23 cellular contexts compared by ENCODE assay signal in genomic region chr4:143234153-143234552, GRCh38.
"Had no signal": no experiment of that assay in that cellular context is flagged by ENCODE, and none has a peak within 500 bp of the region (broad histone marks: within the 10 kb centered on the region; RNA-seq: fewer than 3 reads in every experiment).

No MANE protein-coding gene starts in this region.

- H3K9me3 ChIP-seq: esophagus squamous epithelium, gastrocnemius medialis, heart left ventricle, sigmoid colon, testis, tibial artery had no signal

- H3K4me3 ChIP-seq: esophagus squamous epithelium, gastrocnemius medialis, heart left ventricle, hepatocyte, lung, neural progenitor cell, sigmoid colon, testis, tibial artery had no signal

- H3K36me3 ChIP-seq: esophagus squamous epithelium, gastrocnemius medialis, heart left ventricle, neural progenitor cell, sigmoid colon, tibial artery had no signal

- ATAC-seq: effector memory CD8-positive, alpha-beta T cell; gastrocnemius medialis; heart left ventricle; left lobe of liver; naive thymus-derived CD4-positive, alpha-beta T cell; stimulated activated memory B cell treated with anti-CD40 and anti-IgM and Interleukin-4, amounts not matched to agents 10 μg/mL and 1 μg/mL and 100 μg/mL, for 72 hours; stimulated activated naive CD8-positive, alpha-beta T cell treated with anti-CD3 and anti-CD28 coated beads, Interleukin-15, Interleukin-2, amounts not matched to agents 100 U/mL and 50 U/mL, for 24 hours had no signal

- DNase-seq: cortex of kidney; effector memory CD8-positive, alpha-beta T cell; erythroblast; esophagus squamous epithelium; foreskin fibroblast; gastrocnemius medialis; heart left ventricle; kidney; midbrain; naive thymus-derived CD4-positive, alpha-beta T cell; sigmoid colon; stimulated activated CD4-positive, alpha-beta T cell treated with anti-CD3 and anti-CD28 coated beads, Interleukin-2, amount 100 ng/mL, for 24 hours; stimulated activated CD4-positive, alpha-beta T cell treated with anti-CD3 and anti-CD28 coated beads, Interleukin-4, amount 100 ng/mL, for 24 hours; stimulated activated naive CD8-positive, alpha-beta T cell treated with anti-CD3 and anti-CD28 coated beads, Interleukin-15, Interleukin-2, amounts not matched to agents 100 U/mL and 50 U/mL, for 24 hours; substantia nigra; testis; tibial artery had no signal

- H3K4me2 ChIP-seq: hepatocyte, neural progenitor cell had no signal

- H3K4me1 ChIP-seq: esophagus squamous epithelium, gastrocnemius medialis, heart left ventricle, parathyroid adenoma, testis, tibial artery had no signal

- H2AFZ ChIP-seq: hepatocyte, neural progenitor cell, parathyroid adenoma had no signal

- H3K27me3 ChIP-seq: esophagus squamous epithelium, gastrocnemius medialis, heart left ventricle, hepatocyte, neural progenitor cell, sigmoid colon, testis, tibial artery had no signal

- H3K9ac ChIP-seq: neural progenitor cell, parathyroid adenoma had no signal

- H3K27ac ChIP-seq: esophagus squamous epithelium, gastrocnemius medialis, heart left ventricle, hepatocyte, neural progenitor cell, parathyroid adenoma, sigmoid colon, testis, tibial artery had no signal
